ENCODE assay signal across 9 cellular contexts in genomic region chr10:129645487-129645886, GRCh38.
"Had no signal": no experiment of that assay in that cellular context is flagged by ENCODE, and none has a peak within 500 bp of the region (broad histone marks: within the 10 kb centered on the region; RNA-seq: fewer than 3 reads in every experiment).

No MANE protein-coding gene starts in this region.

- H3K27ac Mint-ChIP-seq: GM23338, HFFc6 had no signal

- H2AFZ ChIP-seq: GM23248, GM23338 had no signal

- H3K9me3 Mint-ChIP-seq: GM23338, H9 had no signal

- H3K4me3 ChIP-seq: GM23248, GM23338, HAP-1 had no signal

- H3K4me2 ChIP-seq: GM23338 had no signal

- H3K4me3 Mint-ChIP-seq: GM23338, H9, HFFc6 had no signal

- H3K27ac ChIP-seq: GM23248 had no signal

- ATAC-seq: GM23338, HCT116 had no signal

- H3K4me1 ChIP-seq: HAP-1 had no signal

- H3K36me3 ChIP-seq: HAP-1 had no signal

- H3K9me3 ChIP-seq: HAP-1 had no signal

- H3K9ac ChIP-seq: GM23248 had no signal

- DNase-seq: GM23248, GOT3, H7, H9, HCEC 1CT, HFFc6 had no signal
